Comparison of ENCODE assay signal across 1 cellular context in genomic region chr2:180006781-180007579, GRCh38.
TF ChIP-seq lines count a peak whose summit lies in the region.

CWC22 (minus strand) TSS chr2:180007297; CDS start chr2:179993341, 13,956 bp downstream.

TF ChIP-seq in GM23338, 12 proteins besides CTCF, POLR2A, EP300 and RAD21 (continued from another document):
- TF ChIP-seq, protein P1, sequence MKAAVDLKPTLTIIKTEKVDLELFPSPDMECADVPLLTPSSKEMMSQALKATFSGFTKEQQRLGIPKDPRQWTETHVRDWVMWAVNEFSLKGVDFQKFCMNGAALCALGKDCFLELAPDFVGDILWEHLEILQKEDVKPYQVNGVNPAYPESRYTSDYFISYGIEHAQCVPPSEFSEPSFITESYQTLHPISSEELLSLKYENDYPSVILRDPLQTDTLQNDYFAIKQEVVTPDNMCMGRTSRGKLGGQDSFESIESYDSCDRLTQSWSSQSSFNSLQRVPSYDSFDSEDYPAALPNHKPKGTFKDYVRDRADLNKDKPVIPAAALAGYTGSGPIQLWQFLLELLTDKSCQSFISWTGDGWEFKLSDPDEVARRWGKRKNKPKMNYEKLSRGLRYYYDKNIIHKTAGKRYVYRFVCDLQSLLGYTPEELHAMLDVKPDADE (IDR thresholded peaks at IDR 0.05), result peak; percentile 98
- TF ChIP-seq STAT1 (IDR thresholded peaks at IDR 0.05; ENCODE audit: unreplicated experiment), result no peak
- no peak for TF ChIP-seq REST (IDR thresholded peaks at IDR 0.05; ENCODE audit: unreplicated experiment)
- no peak for TF ChIP-seq ZNF114 (CRISPR knock-in tag; IDR thresholded peaks at IDR 0.05)
- no peak for TF ChIP-seq EZH2 (IDR thresholded peaks at IDR 0.05; ENCODE audit: low read depth, unreplicated experiment)
- no peak for TF ChIP-seq JUNB (IDR thresholded peaks at IDR 0.05; ENCODE audit: unreplicated experiment)
